Comparison of ENCODE assay signal across 13 cellular contexts in genomic region chr1:151501474-151501873, GRCh38. TPM values are rescaled to one million over a fixed set of nuclear protein-coding genes. Genes with fewer than 3 reads are reported as not detected.
DNase-seq lines count a peak whose midpoint lies in the region; ATAC-seq, FAIRE-seq and TF ChIP-seq lines count a peak whose summit lies in the region.
"Had no signal": no experiment of that assay in that cellular context is flagged by ENCODE, and none has a peak within 500 bp of the region (broad histone marks: within the 10 kb centered on the region; RNA-seq: fewer than 3 reads in every experiment).

No MANE protein-coding gene starts in this region.

- no peak overlapping the region for H2AK5ac ChIP-seq in H1 (ENCODE audit: low read depth, low read length)

- H3K4me1 Mint-ChIP-seq in activated T-cell treated with anti-CD3 and anti-CD28 coated beads, Interleukin-2, amount 50 U/mL, for 4 hours (ENCODE audit: low read depth) = no peaks in the 10 kb centered on the region

- no peak overlapping the region for H2AFZ ChIP-seq in DND-41 (ENCODE audit: low read depth, low read length)
- H2AFZ ChIP-seq in Loucy (ENCODE audit: low read length) = 0 out of 2 replicates have a peak overlapping the region, but pooled peaks have one; percentile 12
- H2AFZ ChIP-seq in H1 (ENCODE audit: low read length) = 0 out of 2 replicates have a peak overlapping the region, but pooled peaks have one; percentile 53

- H3K79me1 ChIP-seq in H1 (ENCODE audit: low read depth, low read length) = no peaks in the 10 kb centered on the region

- no peaks in the 10 kb centered on the region for H3K23me2 ChIP-seq in H1 (ENCODE audit: low read depth, low read length)

- H3K36me3 ChIP-seq in DND-41 (ENCODE audit: insufficient read depth, low read length) = no peaks in the 10 kb centered on the region
- no peaks in the 10 kb centered on the region for H3K36me3 ChIP-seq in Loucy (ENCODE audit: insufficient read depth, low read length)
- H3K36me3 ChIP-seq in H1 (ENCODE audit: control insufficient read depth in 2 of 4, insufficient read depth in 4 of 4, low read length in 3 of 4) = no peaks in the 10 kb centered on the region
- no peaks in the 10 kb centered on the region for H3K36me3 ChIP-seq in pancreas

- no peak overlapping the region for H2BK12ac ChIP-seq in H1 (ENCODE audit: low read depth, low read length)

- H3K4me3 Mint-ChIP-seq in activated T-cell treated with anti-CD3 and anti-CD28 coated beads, Interleukin-2, amount 50 U/mL, for 4 hours = no peak overlapping the region
- H3K4me3 Mint-ChIP-seq: activated naive CD8-positive, alpha-beta T cell treated with anti-CD3 and anti-CD28 coated beads, Interleukin-2, amount 50 U/mL, for 24 hours had no signal

- no peak overlapping the region for H4K5ac ChIP-seq in H1 (ENCODE audit: insufficient read length, low read depth, low read length)

- CTCF ChIA-PET in H1 (lab: Charles Lee; ENCODE audit: partially characterized antibody) = interaction anchor here (1.0 to 2.2 kb wide), 7 partner anchors 8 to 57 kb away, joined by 3 to 8 read pairs (median 3); no protein-coding TSS in a partner anchor

- H3K79me2 ChIP-seq in DND-41 (ENCODE audit: insufficient read depth, low read length) (no peaks in the 10 kb centered on the region), Loucy (ENCODE audit: insufficient read depth, low read length) (no peaks in the 10 kb centered on the region), H1 (ENCODE audit: control insufficient read depth in 1 of 2, insufficient read depth in 2 of 2, low read length in 2 of 2) (no peaks in the 10 kb centered on the region)

- no peak overlapping the region for H4K91ac ChIP-seq in H1 (replicated peaks; ENCODE audit: insufficient read length, low read length)

- no peaks in the 10 kb centered on the region for H4K20me1 ChIP-seq in DND-41 (ENCODE audit: insufficient read depth, low read length)
- no peaks in the 10 kb centered on the region for H4K20me1 ChIP-seq in Loucy (ENCODE audit: insufficient read depth, low read length, poor library complexity, severe bottlenecking)
- H4K20me1 ChIP-seq in H1 (replicated peaks in 1 of 2; ENCODE audit: control insufficient read depth in 1 of 2, insufficient read depth in 2 of 2, low read length in 2 of 2) = no peaks in the 10 kb centered on the region

- H3K9me3 ChIP-seq in DND-41 (ENCODE audit: insufficient read depth, low read length, severe bottlenecking) = no peaks in the 10 kb centered on the region
- no peaks in the 10 kb centered on the region for H3K9me3 ChIP-seq in Loucy (ENCODE audit: insufficient read depth, low read depth, low read length)
- H3K9me3 ChIP-seq in H1 (ENCODE audit: insufficient read depth in 2 of 2, low read depth in 1 of 2, low read length in 1 of 2) = no peaks in the 10 kb centered on the region
- no peaks in the 10 kb centered on the region for H3K9me3 ChIP-seq in pancreas

- H4K8ac ChIP-seq in H1 (ENCODE audit: extremely low read depth, insufficient read depth, low read length) = no peak overlapping the region

- no peak overlapping the region for H2BK120ac ChIP-seq in H1 (replicated peaks; ENCODE audit: low read depth, low read length)

- H3K4me1 ChIP-seq in DND-41 (ENCODE audit: insufficient read depth, low read length) (no peaks in the 10 kb centered on the region), Loucy (ENCODE audit: insufficient read depth, low read length, poor library complexity, severe bottlenecking) (peaks cover 10% of the 10 kb centered on the region), H1 (replicated peaks in 1 of 4; ENCODE audit: control insufficient read depth in 3 of 4, insufficient read depth in 4 of 4, low read length in 3 of 4) (no peaks in the 10 kb centered on the region), pancreas (peaks cover 0 to 9% (median 0%) of the 10 kb centered on the region in 3 donors)

- H3K4me2 ChIP-seq in DND-41 (ENCODE audit: insufficient read depth, low read length) = no peak overlapping the region
- H3K4me2 ChIP-seq in Loucy (ENCODE audit: low read depth, low read length, poor library complexity, severe bottlenecking) = no peak overlapping the region
- H3K4me2 ChIP-seq in H1 (ENCODE audit: insufficient read depth in 1 of 2, low read depth in 2 of 2, low read length in 2 of 2) = no peak overlapping the region

- no peaks in the 10 kb centered on the region for H3K9me3 Mint-ChIP-seq in activated T-cell treated with anti-CD3 and anti-CD28 coated beads, Interleukin-2, amount 50 U/mL, for 4 hours
- H3K9me3 Mint-ChIP-seq: activated naive CD8-positive, alpha-beta T cell treated with anti-CD3 and anti-CD28 coated beads, Interleukin-2, amount 50 U/mL, for 24 hours had no signal

- TF ChIP-seq EP300 in H1 (IDR thresholded peaks at IDR 0.05; ENCODE audit: borderline replicate concordance in 1 of 2, low read depth in 2 of 2, low read length in 2 of 2) = no peak

- TF ChIP-seq CTCF in DND-41 (IDR thresholded peaks at IDR 0.05; ENCODE audit: borderline replicate concordance, extremely low read depth, low read length, poor library complexity, severe bottlenecking) (peak; percentile 33), Loucy (conservative IDR thresholded peaks at IDR 0.05; ENCODE audit: low read length) (peak; percentile 44), H1 (IDR thresholded peaks at IDR 0.05; ENCODE audit: control extremely low read depth in 1 of 3, insufficient read depth in 1 of 3, low read depth in 1 of 3, low read length in 3 of 3) (peak in 2 of 3 experiments; percentile 23 to 45; a peak in 2 of 4 replicates), pancreas (IDR thresholded peaks at IDR 0.05) (peak in 2 of 4 donors; percentile 11 to 24)

- no peaks in the 10 kb centered on the region for H3K27me3 ChIP-seq in DND-41 (ENCODE audit: insufficient read depth, low read length, poor library complexity)
- H3K27me3 ChIP-seq in Loucy (ENCODE audit: insufficient read depth, low read length, poor library complexity, severe bottlenecking) = no peaks in the 10 kb centered on the region
- H3K27me3 ChIP-seq in H1 (replicated peaks in 1 of 4; ENCODE audit: control insufficient read depth in 3 of 4, extremely low read depth in 1 of 4, insufficient read depth in 3 of 4, low read length in 3 of 4) = no peaks in the 10 kb centered on the region
- H3K27me3 ChIP-seq in pancreas = no peaks in the 10 kb centered on the region

- no peak overlapping the region for H2BK15ac ChIP-seq in H1 (ENCODE audit: low read length)

- H3K36me3 Mint-ChIP-seq in activated T-cell treated with anti-CD3 and anti-CD28 coated beads, Interleukin-2, amount 50 U/mL, for 4 hours (ENCODE audit: insufficient read depth) = no peaks in the 10 kb centered on the region

- H3K9ac ChIP-seq in DND-41 (ENCODE audit: low read depth, low read length) = no peak overlapping the region
- no peak overlapping the region for H3K9ac ChIP-seq in Loucy (ENCODE audit: low read depth, low read length, poor library complexity, severe bottlenecking)
- no peak overlapping the region for H3K9ac ChIP-seq in H1 (replicated peaks in 1 of 4; ENCODE audit: extremely low read depth in 1 of 4, low read depth in 3 of 4, low read length in 3 of 4)

- H3K4ac ChIP-seq in H1 (replicated peaks; ENCODE audit: insufficient read length, low read depth, low read length) = no peak overlapping the region

- H3K27ac ChIP-seq in DND-41 (ENCODE audit: low read length) (no peak overlapping the region), H1 (ENCODE audit: low read depth, low read length) (no peak overlapping the region), pancreas (no peak overlapping the region)

- H2BK5ac ChIP-seq in H1 (ENCODE audit: low read depth, low read length) = no peak overlapping the region

- H3K18ac ChIP-seq in H1 (ENCODE audit: extremely low read depth, low read length) = no peak overlapping the region

- H2BK20ac ChIP-seq in H1 (ENCODE audit: low read length) = no peak overlapping the region

- ATAC-seq in DND-41 (ENCODE audit: insufficient read depth, low read depth) = no peak
- ATAC-seq in pancreas = peak; percentile 86 to 96 (median 90)
- no peak for ATAC-seq in HG02970 (IDR thresholded peaks at IDR 0.05; ENCODE audit: low FRiP score, unreplicated experiment)
- ATAC-seq in activated T-cell treated with anti-CD3 and anti-CD28 coated beads, Interleukin-2, amount 50 U/mL, for 4 hours = no peak
- ATAC-seq: activated naive CD8-positive, alpha-beta T cell treated with anti-CD3 and anti-CD28 coated beads, Interleukin-2, amount 50 U/mL, for 24 hours had no signal

- no peak for TF ChIP-seq POLR2A in H1 (IDR thresholded peaks at IDR 0.05; ENCODE audit: control extremely low read depth in 1 of 2, low read depth in 2 of 2, low read length in 2 of 2)

- no peaks in the 10 kb centered on the region for H3K27me3 Mint-ChIP-seq in activated T-cell treated with anti-CD3 and anti-CD28 coated beads, Interleukin-2, amount 50 U/mL, for 4 hours (ENCODE audit: low read depth)
- H3K27me3 Mint-ChIP-seq: activated naive CD8-positive, alpha-beta T cell treated with anti-CD3 and anti-CD28 coated beads, Interleukin-2, amount 50 U/mL, for 24 hours had no signal

- no peaks in the 10 kb centered on the region for H3K9me2 ChIP-seq in Loucy (replicated peaks; ENCODE audit: low read depth, low read length)

- H3K4me3 ChIP-seq in DND-41 (ENCODE audit: low read depth in 1 of 2, low read length in 2 of 2) (no peak overlapping the region), Loucy (ENCODE audit: low read length, poor library complexity, severe bottlenecking) (no peak overlapping the region), H1 (ENCODE audit: extremely low read depth in 1 of 4, insufficient read depth in 2 of 4, low read depth in 3 of 4, low read length in 4 of 4) (no peak overlapping the region), pancreas (no peak overlapping the region)

- no peak for DNase-seq in DND-41
- DNase-seq in H1 (ENCODE audit: low read depth in 1 of 2, low spot score in 2 of 2) = no peak
- peak in 2 of 6 donors; percentile 32 to 46 for DNase-seq in pancreas
- DNase-seq in RCC 7860 (ENCODE audit: low spot score) = no peak
- DNase-seq in activated T-cell treated with anti-CD3 and anti-CD28 coated beads, Interleukin-2, amount 50 U/mL, for 4 hours = no peak
- DNase-seq in activated CD8-positive, alpha-beta memory T cell treated with anti-CD3 and anti-CD28 coated beads, Interleukin-2, amount 50 U/mL, for 48 hours = no peak
- DNase-seq: activated naive CD8-positive, alpha-beta T cell treated with anti-CD3 and anti-CD28 coated beads, Interleukin-2, amount 50 U/mL, for 24 hours; effector memory CD4-positive, alpha-beta T cell; GDM1; NCI-H146; T-helper 9 cell had no signal

- intact Hi-C loops in pancreas (cut with DNase I) = no loop called here

- no peak overlapping the region for H3K23ac ChIP-seq in H1 (ENCODE audit: insufficient read length)

- peak; percentile 1 to 40; a peak in 2 of 4 replicates for TF ChIP-seq RAD21 in H1 (IDR thresholded peaks at IDR 0.05 in 1 of 2, conservative IDR thresholded peaks at IDR 0.05 in 1 of 2; ENCODE audit: low read depth in 2 of 2, low read length in 2 of 2)

- H3K56ac ChIP-seq in H1 (replicated peaks; ENCODE audit: insufficient read length, low read depth, low read length) = no peak overlapping the region

- POLR2A ChIA-PET in H1 (lab: Charles Lee; ENCODE audit: partially characterized antibody) = interaction anchor here (4.6 kb wide), 1 partner anchor 12 kb away, joined by 34 read pairs; the partner anchor contains the start of gene CGN

- FAIRE-seq in H1 (lab: Jason Lieb, UNC) = no peak
- no peak for FAIRE-seq in pancreas (lab: Jason Lieb, UNC)
- no peak for FAIRE-seq in RCC 7860 (lab: Jason Lieb, UNC)

- 84% methylated on average over 10 of the region's 10 CpGs; no CpG with 5 or more reads in 1 of the 2 experiments for WGBS in H1 (ENCODE audit: extremely low coverage in 1 of 2, insufficient coverage in 1 of 2, insufficient read length in 1 of 2, insufficient replicate concordance in 2 of 2, low coverage in 1 of 2, low lambda C conversion rate in 2 of 2, missing lambda C conversion rate in 1 of 2), 2 experiments
- WGBS in pancreas, 2 donors = 48% methylated on average over 10 of the region's 10 CpGs

- H3F3A ChIP-seq in Loucy (ENCODE audit: low read depth) = no peaks in the 10 kb centered on the region

- H3K14ac ChIP-seq in H1 (ENCODE audit: insufficient read length) = no peak overlapping the region

RNA-seq across cellular contexts. Expression of gene CGN, which starts 9.7 kb away (rescaled TPM):
- 52.7 and 54.6 TPM in 2 replicates for total RNA-seq in H1 (2021; fragmentation: NEBNext Ultra II Directional; extraction: Animal tissue kit (Norgen Biotek cat#: 25700))
- polyA plus RNA-seq in H1 (2011; rRNA removed) (15.9 and 20.4 TPM in 2 replicates), pancreas (10 to 100 TPM; 40.6 to 63.2 TPM)
- polyA plus RNA-seq in H1 (2011; cell fraction: cytosol; rRNA removed) = 15.1 TPM
- polyA plus RNA-seq in H1 (2011; cell fraction: nucleus; rRNA removed) = 98.4 TPM
- 47.3 to 55.8 TPM (median 50.2 TPM) in 4 replicates for polyA plus RNA-seq in H1 (2012, experiment 1 of 2)
- 15.9 TPM for polyA plus RNA-seq in H1 (2012, experiment 2 of 2)
- polyA plus RNA-seq in H1 (2013, experiment 1 of 2) = 59.6 TPM
- polyA plus RNA-seq in H1 (2013, experiment 2 of 2) = 59.3 TPM
- 29.1 and 30.2 TPM in 2 replicates for polyA minus RNA-seq in H1 (2011; rRNA and poly(A)+ RNA removed)
- polyA minus RNA-seq in H1 (2011; cell fraction: cytosol; rRNA and poly(A)+ RNA removed) = 14.6 TPM
- 28.5 TPM for polyA minus RNA-seq in H1 (2011; cell fraction: nucleus; rRNA and poly(A)+ RNA removed)
- total RNA-seq in pancreas = 10 to 100 TPM; 26.9 to 47.5 (median 35.8) TPM
- 1 to 10 TPM in 1 of 3 donors, under 1 TPM in 2; 0.68 to 1.0 (median 0.94) TPM for total RNA-seq in activated T-cell treated with anti-CD3 and anti-CD28 coated beads, Interleukin-2, amount 50 U/mL, for 4 hours

RNA-seq across cellular contexts. Expression of gene TUFT1, which starts 38.6 kb away (rescaled TPM):
- total RNA-seq in H1 (2021; fragmentation: NEBNext Ultra II Directional; extraction: Animal tissue kit (Norgen Biotek cat#: 25700)) = 10.1 and 10.4 TPM in 2 replicates
- 6.6 and 7.3 TPM in 2 replicates for polyA plus RNA-seq in H1 (2011; rRNA removed)
- 9.6 TPM for polyA plus RNA-seq in H1 (2011; cell fraction: cytosol; rRNA removed)
- 6.9 TPM for polyA plus RNA-seq in H1 (2011; cell fraction: nucleus; rRNA removed)
- 8.2 to 9.3 TPM (median 8.9 TPM) in 4 replicates for polyA plus RNA-seq in H1 (2012, experiment 1 of 2)
- polyA plus RNA-seq in H1 (2012, experiment 2 of 2) = 4.6 TPM
- polyA plus RNA-seq in H1 (2013, experiment 1 of 2) = 7.2 TPM
- polyA plus RNA-seq in H1 (2013, experiment 2 of 2) = 7.5 TPM
- polyA minus RNA-seq in H1 (2011; rRNA and poly(A)+ RNA removed) = 8.1 and 9.4 TPM in 2 replicates
- 4.2 TPM for polyA minus RNA-seq in H1 (2011; cell fraction: cytosol; rRNA and poly(A)+ RNA removed)
- polyA minus RNA-seq in H1 (2011; cell fraction: nucleus; rRNA and poly(A)+ RNA removed) = 5.5 TPM
- total RNA-seq in pancreas = 10 to 100 TPM in 5 of 6 donors, 1 to 10 TPM in 1; 8.2 to 16.1 (median 11.6) TPM
- 1 to 10 TPM; 7.1 to 8.5 TPM for polyA plus RNA-seq in pancreas
- total RNA-seq in activated T-cell treated with anti-CD3 and anti-CD28 coated beads, Interleukin-2, amount 50 U/mL, for 4 hours = 1 to 10 TPM; 1.2 to 4.0 (median 2.2) TPM

RNA-seq across cellular contexts. Expression of gene POGZ, which starts 42.2 kb away (rescaled TPM):
- total RNA-seq in H1 (2021; fragmentation: NEBNext Ultra II Directional; extraction: Animal tissue kit (Norgen Biotek cat#: 25700)) = 105 and 109 TPM in 2 replicates
- polyA plus RNA-seq in H1 (2011; rRNA removed) = 66.4 and 69.7 TPM in 2 replicates
- polyA plus RNA-seq in H1 (2011; cell fraction: cytosol; rRNA removed) = 46.1 TPM
- polyA plus RNA-seq in H1 (2011; cell fraction: nucleus; rRNA removed) = 145 TPM
- 55.6 to 61.6 TPM (median 57.5 TPM) in 4 replicates for polyA plus RNA-seq in H1 (2012, experiment 1 of 2)
- polyA plus RNA-seq in H1 (2012, experiment 2 of 2) = 9.3 TPM
- polyA plus RNA-seq in H1 (2013, experiment 1 of 2) = 52.3 TPM
- 40.6 TPM for polyA plus RNA-seq in H1 (2013, experiment 2 of 2)
- polyA minus RNA-seq in H1 (2011; rRNA and poly(A)+ RNA removed) = 183 and 207 TPM in 2 replicates
- 75.4 TPM for polyA minus RNA-seq in H1 (2011; cell fraction: cytosol; rRNA and poly(A)+ RNA removed)
- 133 TPM for polyA minus RNA-seq in H1 (2011; cell fraction: nucleus; rRNA and poly(A)+ RNA removed)
- 10 to 100 TPM; 24.5 to 61.0 (median 32.4) TPM for total RNA-seq in pancreas
- 10 to 100 TPM; 30.4 to 45.6 TPM for polyA plus RNA-seq in pancreas
- total RNA-seq in activated T-cell treated with anti-CD3 and anti-CD28 coated beads, Interleukin-2, amount 50 U/mL, for 4 hours = 10 to 100 TPM; 48.8 to 51.2 (median 49.5) TPM

Comparison
In these comparisons a context has a peak if more than half of its experiments do, and no peak if none do; other contexts are left out.
1. ATAC-seq: peak in pancreas (4 of 4); none in DND-41 (single experiment), HG02970 (single experiment) and activated T-cell treated with anti-CD3 and anti-CD28 coated beads, Interleukin-2, amount 50 U/mL, for 4 hours (0 of 2).
2. RNA of gene CGN, which starts 9.7 kb away (total RNA-seq): 52.7 to 54.6 TPM in H1 and 26.9 to 47.5 TPM in pancreas; 0.68 to 1.0 TPM in activated T-cell treated with anti-CD3 and anti-CD28 coated beads, Interleukin-2, amount 50 U/mL, for 4 hours; every median in the first group is over 10 times any median in the second.